ENCODE assay signal across 27 cellular contexts in the genomic region with DNA sequence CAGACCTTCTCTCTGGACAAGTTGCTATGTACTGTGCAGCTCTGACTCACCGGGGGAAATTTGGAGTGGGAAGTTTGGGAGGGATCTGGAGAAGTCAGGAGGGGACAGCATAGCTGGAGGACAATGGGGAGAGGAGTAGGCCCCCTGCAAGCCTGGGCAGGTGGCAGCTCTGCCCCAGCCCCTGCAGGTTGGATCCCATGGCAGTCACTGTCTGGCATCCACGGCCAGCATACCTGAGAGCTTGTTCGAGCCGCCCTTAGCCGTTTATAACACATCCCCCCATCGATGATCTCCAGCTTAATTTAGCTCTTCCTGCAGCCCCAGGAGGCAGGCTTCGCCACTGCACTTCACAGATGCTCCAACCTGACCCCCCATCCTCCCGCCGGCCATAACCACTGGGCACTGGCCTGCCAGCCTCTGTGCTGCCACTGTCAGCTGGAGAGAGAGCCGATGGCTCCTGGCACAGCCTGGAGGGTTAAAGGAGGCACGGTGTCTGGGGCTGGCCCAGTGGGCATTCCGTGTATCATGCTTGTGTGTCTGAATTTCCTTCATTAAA. TPM values are rescaled to one million over a fixed set of nuclear protein-coding genes. Genes with fewer than 3 reads are reported as not detected.
DNase-seq lines count a peak whose midpoint lies in the region; ATAC-seq, FAIRE-seq and TF ChIP-seq lines count a peak whose summit lies in the region.
"Had no signal": no experiment of that assay in that cellular context is flagged by ENCODE, and none has a peak within 500 bp of the region (broad histone marks: within the 10 kb centered on the region; RNA-seq: fewer than 3 reads in every experiment).

No MANE protein-coding gene starts in this region.

- no peaks in the 10 kb centered on the region for H3K9me1 ChIP-seq in keratinocyte (ENCODE audit: control insufficient read depth, extremely low read depth, insufficient read depth, low read length)

- ATAC-seq in HG03095 (IDR thresholded peaks at IDR 0.05; ENCODE audit: unreplicated experiment) = no peak
- no peak for ATAC-seq in GM19463 (IDR thresholded peaks at IDR 0.05; ENCODE audit: unreplicated experiment)
- ATAC-seq: activated CD4-positive, alpha-beta T cell treated with anti-CD3 and anti-CD28 coated beads for 36 hours; activated T-cell treated with anti-CD3 and anti-CD28 coated beads, Interleukin-2, amount 50 U/mL, for 4 hours; HCT116; stimulated activated memory B cell treated with anti-CD40 and anti-IgM and Interleukin-4, amounts not matched to agents 10 μg/mL and 1 μg/mL and 100 μg/mL, for 72 hours had no signal

- H3K4me3 ChIP-seq in HEK293 (ENCODE audit: low read depth, low read length) (no peak overlapping the region), WERI-Rb-1 (ENCODE audit: low read depth, low read length) (no peak overlapping the region), keratinocyte (ENCODE audit: control insufficient read depth in 2 of 3, extremely low read depth in 1 of 3, insufficient read depth in 2 of 3, low read depth in 1 of 3, low read length in 3 of 3) (no peak overlapping the region)

- no peak overlapping the region for H3K9ac ChIP-seq in keratinocyte (ENCODE audit: control insufficient read depth, extremely low read depth, insufficient read depth, low read length)

- no peaks in the 10 kb centered on the region for H3K36me3 Mint-ChIP-seq in activated naive CD8-positive, alpha-beta T cell treated with anti-CD3 and anti-CD28 coated beads for 36 hours
- H3K36me3 Mint-ChIP-seq: stimulated activated memory B cell treated with anti-CD40 and anti-IgM and Interleukin-4, amounts not matched to agents 10 μg/mL and 1 μg/mL and 100 μg/mL, for 72 hours; type B pancreatic cell had no signal

- no peaks in the 10 kb centered on the region for H3K4me1 Mint-ChIP-seq in activated naive CD8-positive, alpha-beta T cell treated with anti-CD3 and anti-CD28 coated beads for 36 hours
- H3K4me1 Mint-ChIP-seq: activated CD4-positive, alpha-beta T cell treated with anti-CD3 and anti-CD28 coated beads for 36 hours; stimulated activated memory B cell treated with anti-CD40 and anti-IgM and Interleukin-4, amounts not matched to agents 10 μg/mL and 1 μg/mL and 100 μg/mL, for 72 hours had no signal

- no peak for TF ChIP-seq CTCF in HEK293 (tag by site-specific recombination; IDR thresholded peaks at IDR 0.05)
- 0 out of 2 replicates have a peak, but pooled peaks have one; percentile 1 for TF ChIP-seq CTCF in WERI-Rb-1 (IDR thresholded peaks at IDR 0.05; ENCODE audit: low read depth, low read length)
- no peak for TF ChIP-seq CTCF in keratinocyte (optimal IDR thresholded peaks at IDR 0.05 in 1 of 3, IDR thresholded peaks at IDR 0.05 in 1 of 3, conservative IDR thresholded peaks at IDR 0.05 in 1 of 3; ENCODE audit: extremely low read depth in 1 of 3, insufficient read depth in 2 of 3, low read length in 3 of 3)

- no peak overlapping the region for H3K27ac Mint-ChIP-seq in activated naive CD8-positive, alpha-beta T cell treated with anti-CD3 and anti-CD28 coated beads for 36 hours
- H3K27ac Mint-ChIP-seq: activated CD4-positive, alpha-beta T cell treated with anti-CD3 and anti-CD28 coated beads for 36 hours; stimulated activated memory B cell treated with anti-CD40 and anti-IgM and Interleukin-4, amounts not matched to agents 10 μg/mL and 1 μg/mL and 100 μg/mL, for 72 hours; T-helper 2 cell treated with Interferon-gamma antibody and Interleukin-4, amounts not matched to agents 5 μg/mL and 100 μg/mL, for 36 hours had no signal

- no peaks in the 10 kb centered on the region for H4K20me1 ChIP-seq in keratinocyte (ENCODE audit: control insufficient read depth, extremely low read depth, insufficient read depth, low read length)

- H3K9me3 ChIP-seq in HEK293 (ENCODE audit: control insufficient read depth, insufficient read depth, low read depth, low read length) = no peaks in the 10 kb centered on the region
- H3K9me3 ChIP-seq in WERI-Rb-1 (ENCODE audit: severe bottlenecking) = no peaks in the 10 kb centered on the region
- H3K9me3 ChIP-seq in keratinocyte (ENCODE audit: control insufficient read depth, low read depth, low read length) = no peaks in the 10 kb centered on the region

- H3K4me1 ChIP-seq in HEK293 (ENCODE audit: control insufficient read depth, insufficient read depth, low read length) = peaks cover 6% of the 10 kb centered on the region; the same call in 1 of the 2 replicates
- peaks cover 5% of the 10 kb centered on the region for H3K4me1 ChIP-seq in keratinocyte (ENCODE audit: control insufficient read depth, extremely low read depth, insufficient read depth, low read length)

- H2AFZ ChIP-seq in keratinocyte (ENCODE audit: control insufficient read depth, low read length) = no peak overlapping the region

- no peak overlapping the region for H3K4me3 Mint-ChIP-seq in activated naive CD8-positive, alpha-beta T cell treated with anti-CD3 and anti-CD28 coated beads for 36 hours
- H3K4me3 Mint-ChIP-seq: activated CD4-positive, alpha-beta T cell treated with anti-CD3 and anti-CD28 coated beads for 36 hours; activated T-cell treated with anti-CD3 and anti-CD28 coated beads, Interleukin-2, amount 50 U/mL, for 4 hours; stimulated activated memory B cell treated with anti-CD40 and anti-IgM and Interleukin-4, amounts not matched to agents 10 μg/mL and 1 μg/mL and 100 μg/mL, for 72 hours; T-helper 2 cell treated with Interferon-gamma antibody and Interleukin-4, amounts not matched to agents 5 μg/mL and 100 μg/mL, for 36 hours; type B pancreatic cell had no signal

- H3K36me3 ChIP-seq in HEK293 (ENCODE audit: control insufficient read depth in 2 of 2, insufficient read depth in 1 of 2, low read length in 2 of 2) (no peaks in the 10 kb centered on the region), WERI-Rb-1 (no peaks in the 10 kb centered on the region), keratinocyte (ENCODE audit: control insufficient read depth in 2 of 2, extremely low read depth in 1 of 2, insufficient read depth in 2 of 2, low read length in 2 of 2) (no peaks in the 10 kb centered on the region)

- H3K27me3 Mint-ChIP-seq in activated naive CD8-positive, alpha-beta T cell treated with anti-CD3 and anti-CD28 coated beads for 36 hours = no peaks in the 10 kb centered on the region
- H3K27me3 Mint-ChIP-seq: activated CD4-positive, alpha-beta T cell treated with anti-CD3 and anti-CD28 coated beads for 36 hours had no signal

- DNase-seq in WERI-Rb-1 = no peak
- DNase-seq in keratinocyte (ENCODE audit: low read depth, low spot score) = no peak
- peak; percentile 41 for DNase-seq in posterior vena cava (ENCODE audit: low spot score)
- no peak for DNase-seq in activated naive CD8-positive, alpha-beta T cell treated with anti-CD3 and anti-CD28 coated beads for 36 hours
- DNase-seq: activated CD4-positive, alpha-beta T cell treated with anti-CD3 and anti-CD28 coated beads for 36 hours; activated gamma-delta T cell treated with Interleukin-2 at 50 U/mL for 16 hours; activated T-cell treated with anti-CD3 and anti-CD28 coated beads, Interleukin-2, amount 50 U/mL, for 4 hours; COR-L47; KG1; kidney glomerular epithelial cell; NCI-H1436 treated with DMSO at 0.1 percent for 48 hours; NCI-H2107; NCI-H446; NCI-H774; occipital lobe; retina; stimulated activated CD4-positive, alpha-beta T cell treated with anti-CD3 and anti-CD28 coated beads, Interleukin-12 subunit alpha, Interleukin-12 subunit beta, amount 100 ng/mL, for 4 hours; stimulated activated CD4-positive, alpha-beta T cell treated with anti-CD3 and anti-CD28 coated beads, Interleukin-4, amount 100 ng/mL, for 1 hour had no signal

- CTCF ChIA-PET in HEK293 (lab: Yijun Ruan, JAX) = interaction anchor here (0.6 kb wide), 1 partner anchor 104 kb away, joined by 3 read pairs; no protein-coding TSS in a partner anchor

- H3K9me3 Mint-ChIP-seq in activated naive CD8-positive, alpha-beta T cell treated with anti-CD3 and anti-CD28 coated beads for 36 hours = no peaks in the 10 kb centered on the region
- H3K9me3 Mint-ChIP-seq: activated T-cell treated with anti-CD3 and anti-CD28 coated beads, Interleukin-2, amount 50 U/mL, for 4 hours; stimulated activated memory B cell treated with anti-CD40 and anti-IgM and Interleukin-4, amounts not matched to agents 10 μg/mL and 1 μg/mL and 100 μg/mL, for 72 hours; T-helper 2 cell treated with Interferon-gamma antibody and Interleukin-4, amounts not matched to agents 5 μg/mL and 100 μg/mL, for 36 hours; type B pancreatic cell had no signal

- H3K4me2 ChIP-seq in keratinocyte (ENCODE audit: control insufficient read depth, extremely low read depth, insufficient read depth, low read depth, low read length) = peak overlapping the region; percentile 33

- dilution Hi-C loops in keratinocyte (cut with MboI; ENCODE audit: extremely low pct_ligation_motif_present, low sequenced_read_pairs) = no loop called here

- intact Hi-C loops in posterior vena cava (cut with DNase I) = no loop called here

- POLR2A ChIA-PET in HEK293 (lab: Yijun Ruan, JAX) = no interaction called here

- FAIRE-seq in keratinocyte (lab: Jason Lieb, UNC) = peak; percentile 57
- FAIRE-seq: HTR-8/SVneo had no signal

- no peaks in the 10 kb centered on the region for H3K27me3 ChIP-seq in WERI-Rb-1 (ENCODE audit: insufficient read depth, low read depth, severe bottlenecking)
- peaks cover 15% of the 10 kb centered on the region for H3K27me3 ChIP-seq in keratinocyte (ENCODE audit: control insufficient read depth, extremely low read depth, insufficient read depth, low read length)

- no peaks in the 10 kb centered on the region for H3K79me2 ChIP-seq in keratinocyte (ENCODE audit: control insufficient read depth, insufficient read depth, low read length)

- no peak overlapping the region for H3K27ac ChIP-seq in HEK293 (ENCODE audit: extremely low read depth, low read depth, low read length)
- no peak overlapping the region for H3K27ac ChIP-seq in WERI-Rb-1
- no peak overlapping the region for H3K27ac ChIP-seq in keratinocyte (ENCODE audit: control insufficient read depth, insufficient read depth, low read length)

TF ChIP-seq in HEK293, 187 proteins besides CTCF, POLR2A, EP300 and RAD21 (continues in another document):
- TF ChIP-seq ZBTB48 (tag by site-specific recombination; IDR thresholded peaks at IDR 0.05) (no peak), ZNF202 (tag by site-specific recombination; IDR thresholded peaks at IDR 0.05; ENCODE audit: borderline replicate concordance) (no peak), ZNF600 (tag by site-specific recombination; IDR thresholded peaks at IDR 0.05) (0 out of 2 replicates have a peak, but pooled peaks have one; percentile 25), ZNF23 (tag by site-specific recombination; IDR thresholded peaks at IDR 0.05; ENCODE audit: borderline replicate concordance) (no peak)

RNA-seq across cellular contexts. Expression of gene RNU6ATAC, which starts 57.7 kb away (rescaled TPM):
- polyA plus RNA-seq in keratinocyte = not detected in 3 replicates
- polyA plus RNA-seq in keratinocyte (2011; ENCODE audit: low read depth) = not detected
- polyA plus RNA-seq in keratinocyte (2011; cell fraction: cytosol; rRNA removed) = not detected in 2 replicates
- polyA plus RNA-seq in keratinocyte (2011; cell fraction: nucleus; rRNA removed) = not detected in 2 replicates
- not detected in 2 replicates for polyA plus RNA-seq in keratinocyte (2012; ENCODE audit: low replicate concordance)
- under 0.01 TPM in 3 replicates for polyA minus RNA-seq in keratinocyte
- not detected for polyA minus RNA-seq in keratinocyte (2011; cell fraction: cytosol; rRNA and poly(A)+ RNA removed)
- not detected in 2 replicates for polyA minus RNA-seq in keratinocyte (2011; cell fraction: nucleus; rRNA and poly(A)+ RNA removed)
- total RNA-seq in posterior vena cava = 100 to 1,000 TPM; 327 to 473 TPM
- total RNA-seq in activated naive CD8-positive, alpha-beta T cell treated with anti-CD3 and anti-CD28 coated beads for 36 hours = 10 to 100 TPM; 17.0 to 22.1 TPM
- total RNA-seq: cerebellum, occipital lobe had no signal

Comparison
In these comparisons a context has a peak if more than half of its experiments do, and no peak if none do; other contexts are left out.
1. RNA of gene RNU6ATAC, which starts 57.7 kb away (total RNA-seq): 327 to 473 TPM in posterior vena cava; 17.0 to 22.1 TPM in activated naive CD8-positive, alpha-beta T cell treated with anti-CD3 and anti-CD28 coated beads for 36 hours; every median in the first group is over 10 times any median in the second.